1 cellular context compared by ENCODE assay signal in genomic region chr2:214995409-214995808, GRCh38.
TF ChIP-seq lines count a peak whose summit lies in the region.

No MANE protein-coding gene starts in this region.

TF ChIP-seq in GM12878, 131 proteins besides CTCF, POLR2A, EP300 and RAD21 (continued from another document):
- TF ChIP-seq, protein P1, sequence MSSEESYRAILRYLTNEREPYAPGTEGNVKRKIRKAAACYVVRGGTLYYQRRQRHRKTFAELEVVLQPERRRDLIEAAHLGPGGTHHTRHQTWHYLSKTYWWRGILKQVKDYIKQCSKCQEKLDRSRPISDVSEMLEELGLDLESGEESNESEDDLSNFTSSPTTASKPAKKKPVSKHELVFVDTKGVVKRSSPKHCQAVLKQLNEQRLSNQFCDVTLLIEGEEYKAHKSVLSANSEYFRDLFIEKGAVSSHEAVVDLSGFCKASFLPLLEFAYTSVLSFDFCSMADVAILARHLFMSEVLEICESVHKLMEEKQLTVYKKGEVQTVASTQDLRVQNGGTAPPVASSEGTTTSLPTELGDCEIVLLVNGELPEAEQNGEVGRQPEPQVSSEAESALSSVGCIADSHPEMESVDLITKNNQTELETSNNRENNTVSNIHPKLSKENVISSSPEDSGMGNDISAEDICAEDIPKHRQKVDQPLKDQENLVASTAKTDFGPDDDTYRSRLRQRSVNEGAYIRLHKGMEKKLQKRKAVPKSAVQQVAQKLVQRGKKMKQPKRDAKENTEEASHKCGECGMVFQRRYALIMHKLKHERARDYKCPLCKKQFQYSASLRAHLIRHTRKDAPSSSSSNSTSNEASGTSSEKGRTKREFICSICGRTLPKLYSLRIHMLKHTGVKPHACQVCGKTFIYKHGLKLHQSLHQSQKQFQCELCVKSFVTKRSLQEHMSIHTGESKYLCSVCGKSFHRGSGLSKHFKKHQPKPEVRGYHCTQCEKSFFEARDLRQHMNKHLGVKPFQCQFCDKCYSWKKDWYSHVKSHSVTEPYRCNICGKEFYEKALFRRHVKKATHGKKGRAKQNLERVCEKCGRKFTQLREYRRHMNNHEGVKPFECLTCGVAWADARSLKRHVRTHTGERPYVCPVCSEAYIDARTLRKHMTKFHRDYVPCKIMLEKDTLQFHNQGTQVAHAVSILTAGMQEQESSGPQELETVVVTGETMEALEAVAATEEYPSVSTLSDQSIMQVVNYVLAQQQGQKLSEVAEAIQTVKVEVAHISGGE (CRISPR knock-in tag; IDR thresholded peaks at IDR 0.05), result no peak
- TF ChIP-seq, protein P2, sequence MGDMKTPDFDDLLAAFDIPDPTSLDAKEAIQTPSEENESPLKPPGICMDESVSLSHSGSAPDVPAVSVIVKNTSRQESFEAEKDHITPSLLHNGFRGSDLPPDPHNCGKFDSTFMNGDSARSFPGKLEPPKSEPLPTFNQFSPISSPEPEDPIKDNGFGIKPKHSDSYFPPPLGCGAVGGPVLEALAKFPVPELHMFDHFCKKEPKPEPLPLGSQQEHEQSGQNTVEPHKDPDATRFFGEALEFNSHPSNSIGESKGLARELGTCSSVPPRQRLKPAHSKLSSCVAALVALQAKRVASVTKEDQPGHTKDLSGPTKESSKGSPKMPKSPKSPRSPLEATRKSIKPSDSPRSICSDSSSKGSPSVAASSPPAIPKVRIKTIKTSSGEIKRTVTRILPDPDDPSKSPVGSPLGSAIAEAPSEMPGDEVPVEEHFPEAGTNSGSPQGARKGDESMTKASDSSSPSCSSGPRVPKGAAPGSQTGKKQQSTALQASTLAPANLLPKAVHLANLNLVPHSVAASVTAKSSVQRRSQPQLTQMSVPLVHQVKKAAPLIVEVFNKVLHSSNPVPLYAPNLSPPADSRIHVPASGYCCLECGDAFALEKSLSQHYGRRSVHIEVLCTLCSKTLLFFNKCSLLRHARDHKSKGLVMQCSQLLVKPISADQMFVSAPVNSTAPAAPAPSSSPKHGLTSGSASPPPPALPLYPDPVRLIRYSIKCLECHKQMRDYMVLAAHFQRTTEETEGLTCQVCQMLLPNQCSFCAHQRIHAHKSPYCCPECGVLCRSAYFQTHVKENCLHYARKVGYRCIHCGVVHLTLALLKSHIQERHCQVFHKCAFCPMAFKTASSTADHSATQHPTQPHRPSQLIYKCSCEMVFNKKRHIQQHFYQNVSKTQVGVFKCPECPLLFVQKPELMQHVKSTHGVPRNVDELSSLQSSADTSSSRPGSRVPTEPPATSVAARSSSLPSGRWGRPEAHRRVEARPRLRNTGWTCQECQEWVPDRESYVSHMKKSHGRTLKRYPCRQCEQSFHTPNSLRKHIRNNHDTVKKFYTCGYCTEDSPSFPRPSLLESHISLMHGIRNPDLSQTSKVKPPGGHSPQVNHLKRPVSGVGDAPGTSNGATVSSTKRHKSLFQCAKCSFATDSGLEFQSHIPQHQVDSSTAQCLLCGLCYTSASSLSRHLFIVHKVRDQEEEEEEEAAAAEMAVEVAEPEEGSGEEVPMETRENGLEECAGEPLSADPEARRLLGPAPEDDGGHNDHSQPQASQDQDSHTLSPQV (IDR thresholded peaks at IDR 0.05), result no peak
